8 cellular contexts compared by ENCODE assay signal in the genomic region with DNA sequence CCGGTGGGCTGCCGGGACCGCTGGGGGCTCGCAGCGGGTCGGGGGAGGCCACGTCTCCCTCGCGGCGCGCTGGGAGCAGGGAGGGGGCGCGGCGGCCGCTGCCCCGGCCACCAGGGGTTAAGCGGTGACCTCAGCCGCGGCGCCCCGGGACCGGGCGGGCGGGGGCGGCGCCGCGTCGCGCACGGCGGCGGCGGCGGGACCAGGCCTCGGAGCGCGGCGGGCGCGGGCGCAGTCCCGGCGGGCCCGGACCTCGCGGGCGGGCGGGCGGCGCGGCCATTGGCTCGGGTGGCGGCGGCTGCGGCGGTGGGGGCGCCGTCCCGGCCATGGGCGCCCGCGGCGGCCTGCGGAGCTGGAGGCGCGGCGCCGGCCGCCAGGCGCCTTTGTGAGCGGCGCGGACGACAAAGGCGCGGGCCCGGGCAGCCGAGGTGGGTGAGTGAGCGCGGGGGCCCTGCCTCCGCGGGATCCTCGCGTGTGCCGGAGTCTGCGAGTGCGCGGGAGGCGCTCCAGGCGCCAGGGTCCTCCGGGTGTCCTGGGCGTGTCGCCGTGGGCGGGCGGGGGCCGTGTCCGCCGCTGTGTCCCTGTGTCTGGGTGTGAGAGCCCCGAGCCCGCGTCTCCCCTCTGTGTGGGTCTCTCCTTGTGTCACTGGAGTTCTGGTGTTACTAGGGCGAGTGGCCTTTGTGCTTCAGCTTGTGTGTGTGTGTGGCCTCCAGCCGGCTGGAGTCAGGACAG.
A peak's percentile ranks its signal among the peaks of the same experiment; 100 is the strongest.
DNase-seq lines count a peak whose midpoint lies in the region; ATAC-seq and TF ChIP-seq lines count a peak whose summit lies in the region.

Gene ARHGEF10L, plus strand, starts transcription at position 173 of the 729 bp plus-strand sequence. CDS start 40,898 bp downstream, outside the sequence.

- H3K4me3 Mint-ChIP-seq in nephron: peak within 1 kb of the TSS; percentile 93 to 94 (median 93)

- peaks cover 39% of the 10 kb centered on the region for H3K4me1 Mint-ChIP-seq in nephron

- H3K27me3 Mint-ChIP-seq in nephron (ENCODE audit: low read depth): peaks cover 3% of the 10 kb centered on the region

- peak within 1 kb of the TSS; percentile 96 to 99 (median 99) for H3K27ac Mint-ChIP-seq in nephron

- ATAC-seq in HG02759 (IDR thresholded peaks at IDR 0.05; ENCODE audit: unreplicated experiment): no peak
- no peak for ATAC-seq in HG03196 (IDR thresholded peaks at IDR 0.05; ENCODE audit: unreplicated experiment)

- peaks cover 2% of the 10 kb centered on the region for H3K36me3 Mint-ChIP-seq in nephron (ENCODE audit: low read depth)

- H3K4me1 ChIP-seq in ES-I3 (ENCODE audit: insufficient read depth, low read length): peaks cover 16% of the 10 kb centered on the region

- DNase-seq in RKO (ENCODE audit: low spot score): peak; percentile 25
- DNase-seq in fibroblast of mammary gland (ENCODE audit: low read depth): no peak
- no peak for DNase-seq in superior temporal gyrus (ENCODE audit: extremely low spot score)
- no peak for DNase-seq in SW 1271 (lab: John Stamatoyannopoulos, UW)

- no peaks in the 10 kb centered on the region for H3K36me3 ChIP-seq in ES-I3 (ENCODE audit: insufficient read depth, low read length)

- peak within 1 kb of the TSS; percentile 98 for H3K9ac ChIP-seq in ES-I3 (ENCODE audit: low read depth, low read length)

- TF ChIP-seq CTCF in fibroblast of mammary gland (conservative IDR thresholded peaks at IDR 0.05; ENCODE audit: control insufficient read depth, insufficient read depth, low read depth, low read length) (no peak), nephron (IDR thresholded peaks at IDR 0.05; ENCODE audit: unreplicated experiment in 3 of 3) (no peak)

- H3K4me3 ChIP-seq in fibroblast of mammary gland (ENCODE audit: control insufficient read depth, low read depth, low read length): peak within 1 kb of the TSS; percentile 71

- no peaks in the 10 kb centered on the region for H3K9me3 Mint-ChIP-seq in nephron

- H3K9me3 ChIP-seq in ES-I3 (ENCODE audit: control insufficient read depth, insufficient read depth, low read length): no peaks in the 10 kb centered on the region
